Comparison of ENCODE assay signal across 1 cellular context in the genomic region with DNA sequence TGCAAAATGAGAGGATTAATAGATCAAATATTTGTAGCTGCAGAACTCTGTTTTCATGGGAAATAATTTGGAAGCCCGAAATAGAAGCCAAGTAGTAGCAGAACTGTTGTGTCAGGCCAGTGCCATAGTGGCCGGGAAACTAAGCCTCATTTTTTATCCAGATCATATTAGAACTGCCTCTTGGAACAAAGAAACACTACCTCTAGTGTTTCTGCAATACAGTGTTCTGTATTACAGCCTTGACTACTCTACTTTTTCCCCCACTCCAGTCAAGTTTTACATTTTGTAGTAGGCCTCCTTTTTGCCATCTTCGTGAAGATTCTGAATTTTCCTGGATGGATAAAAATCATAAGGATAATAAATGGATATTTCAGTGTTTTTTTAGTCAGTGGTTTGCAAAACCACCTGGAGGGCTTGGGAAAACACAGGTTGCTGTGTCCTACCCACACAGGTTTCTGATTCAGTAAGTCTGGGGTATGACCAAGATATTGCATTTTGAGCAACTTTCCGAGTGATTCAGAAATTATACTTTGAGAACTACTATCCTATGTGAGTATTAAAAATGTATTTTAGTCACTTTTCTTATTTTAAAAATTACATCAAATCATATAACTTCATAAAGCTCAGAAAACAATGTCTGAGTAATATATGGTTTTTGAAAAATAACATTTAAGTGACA.
TF ChIP-seq lines count a peak whose summit lies in the region.

No MANE protein-coding gene starts in this region.

TF ChIP-seq in HCT116, 20 proteins besides CTCF, POLR2A, EP300 and RAD21:
- TF ChIP-seq EZH2phosphoT487 (IDR thresholded peaks at IDR 0.05; ENCODE audit: borderline replicate concordance) (no peak), TCF7L2 (IDR thresholded peaks at IDR 0.05; ENCODE audit: borderline replicate concordance, extremely low read depth, insufficient read depth, insufficient read length) (no peak), SIN3A (IDR thresholded peaks at IDR 0.05; ENCODE audit: low read depth) (no peak), POLR2AphosphoS5 (IDR thresholded peaks at IDR 0.05; ENCODE audit: low read depth, low read length) (no peak), ZBTB33 (IDR thresholded peaks at IDR 0.05; ENCODE audit: extremely low read depth, insufficient replicate concordance, low read length) (no peak), ELF1 (IDR thresholded peaks at IDR 0.05; ENCODE audit: borderline replicate concordance, low read depth) (no peak), MAX (IDR thresholded peaks at IDR 0.05) (no peak), SRF (IDR thresholded peaks at IDR 0.05; ENCODE audit: low read depth) (no peak), EZH2 (IDR thresholded peaks at IDR 0.05) (no peak), SP1 (IDR thresholded peaks at IDR 0.05; ENCODE audit: low read depth) (no peak), ZFX (IDR thresholded peaks at IDR 0.05) (no peak), JUND (IDR thresholded peaks at IDR 0.05) (no peak), YY1 (IDR thresholded peaks at IDR 0.05; ENCODE audit: extremely low read depth, insufficient replicate concordance, low read depth, low read length) (no peak), CBX3 (IDR thresholded peaks at IDR 0.05; ENCODE audit: low read depth) (no peak)
- TF ChIP-seq, protein P1, sequence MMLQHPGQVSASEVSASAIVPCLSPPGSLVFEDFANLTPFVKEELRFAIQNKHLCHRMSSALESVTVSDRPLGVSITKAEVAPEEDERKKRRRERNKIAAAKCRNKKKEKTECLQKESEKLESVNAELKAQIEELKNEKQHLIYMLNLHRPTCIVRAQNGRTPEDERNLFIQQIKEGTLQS (IDR thresholded peaks at IDR 0.05): no peak
- TF ChIP-seq, protein P2, sequence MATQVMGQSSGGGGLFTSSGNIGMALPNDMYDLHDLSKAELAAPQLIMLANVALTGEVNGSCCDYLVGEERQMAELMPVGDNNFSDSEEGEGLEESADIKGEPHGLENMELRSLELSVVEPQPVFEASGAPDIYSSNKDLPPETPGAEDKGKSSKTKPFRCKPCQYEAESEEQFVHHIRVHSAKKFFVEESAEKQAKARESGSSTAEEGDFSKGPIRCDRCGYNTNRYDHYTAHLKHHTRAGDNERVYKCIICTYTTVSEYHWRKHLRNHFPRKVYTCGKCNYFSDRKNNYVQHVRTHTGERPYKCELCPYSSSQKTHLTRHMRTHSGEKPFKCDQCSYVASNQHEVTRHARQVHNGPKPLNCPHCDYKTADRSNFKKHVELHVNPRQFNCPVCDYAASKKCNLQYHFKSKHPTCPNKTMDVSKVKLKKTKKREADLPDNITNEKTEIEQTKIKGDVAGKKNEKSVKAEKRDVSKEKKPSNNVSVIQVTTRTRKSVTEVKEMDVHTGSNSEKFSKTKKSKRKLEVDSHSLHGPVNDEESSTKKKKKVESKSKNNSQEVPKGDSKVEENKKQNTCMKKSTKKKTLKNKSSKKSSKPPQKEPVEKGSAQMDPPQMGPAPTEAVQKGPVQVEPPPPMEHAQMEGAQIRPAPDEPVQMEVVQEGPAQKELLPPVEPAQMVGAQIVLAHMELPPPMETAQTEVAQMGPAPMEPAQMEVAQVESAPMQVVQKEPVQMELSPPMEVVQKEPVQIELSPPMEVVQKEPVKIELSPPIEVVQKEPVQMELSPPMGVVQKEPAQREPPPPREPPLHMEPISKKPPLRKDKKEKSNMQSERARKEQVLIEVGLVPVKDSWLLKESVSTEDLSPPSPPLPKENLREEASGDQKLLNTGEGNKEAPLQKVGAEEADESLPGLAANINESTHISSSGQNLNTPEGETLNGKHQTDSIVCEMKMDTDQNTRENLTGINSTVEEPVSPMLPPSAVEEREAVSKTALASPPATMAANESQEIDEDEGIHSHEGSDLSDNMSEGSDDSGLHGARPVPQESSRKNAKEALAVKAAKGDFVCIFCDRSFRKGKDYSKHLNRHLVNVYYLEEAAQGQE (IDR thresholded peaks at IDR 0.05; ENCODE audit: low read depth): no peak
